Comparison of ENCODE assay signal across 1 cellular context in the genomic region with DNA sequence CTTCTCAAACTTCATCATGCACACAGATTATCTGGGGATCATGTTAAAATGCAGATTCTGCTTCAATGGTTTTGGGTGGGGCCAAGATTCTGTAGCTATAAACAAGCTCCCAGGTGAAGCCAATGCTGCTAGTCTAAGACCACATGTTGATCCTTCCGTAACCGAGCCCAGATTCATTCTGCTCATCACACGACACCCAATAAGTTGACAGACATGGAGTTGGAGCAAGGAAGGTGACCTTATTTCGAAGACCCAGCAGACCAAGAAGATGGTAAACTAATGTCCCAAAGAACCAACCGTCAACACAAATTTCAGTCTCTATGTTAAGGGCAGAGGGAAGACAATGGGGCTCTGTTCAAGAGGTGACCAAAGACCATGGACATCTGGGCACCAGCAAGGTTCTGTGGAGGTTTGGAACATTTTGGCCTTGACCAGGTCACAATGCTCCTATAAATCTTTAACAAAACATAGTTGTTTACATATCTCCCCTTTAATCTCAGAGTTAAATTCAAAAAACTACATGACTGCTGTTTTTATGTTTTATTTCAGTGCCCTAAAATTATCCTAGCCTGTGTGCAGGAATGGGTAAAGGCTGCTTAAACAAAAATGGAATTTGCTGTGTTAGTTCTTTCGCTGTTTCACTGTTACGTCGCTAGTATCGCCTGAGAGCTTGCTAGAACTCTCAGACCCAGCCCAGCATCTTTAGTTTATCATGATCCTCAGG.
TF ChIP-seq lines count a peak whose summit lies in the region.

No MANE protein-coding gene starts in this region.

TF ChIP-seq in HepG2, 621 proteins besides CTCF, POLR2A, EP300 and RAD21 (continued from another document and continues in another):
- TF ChIP-seq ZSCAN5A (CRISPR knock-in tag; IDR thresholded peaks at IDR 0.05; ENCODE audit: borderline replicate concordance) = peak; percentile 38; the same call in 1 of the 2 replicates
- peak; percentile 68; the same call in 1 of the 2 replicates for TF ChIP-seq MBD4 (IDR thresholded peaks at IDR 0.05; ENCODE audit: borderline replicate concordance, low read length)
- TF ChIP-seq SOX5 (CRISPR knock-in tag; IDR thresholded peaks at IDR 0.05; ENCODE audit: borderline replicate concordance) = peak; percentile 96
- TF ChIP-seq GABPA (IDR thresholded peaks at IDR 0.05; ENCODE audit: low read depth, low read length) = no peak
- peak; percentile 25; the same call in 1 of the 2 replicates for TF ChIP-seq GABPA (CRISPR knock-in tag; IDR thresholded peaks at IDR 0.05; ENCODE audit: low read depth)
- 0 out of 2 replicates have a peak, but pooled peaks have one; percentile 8 for TF ChIP-seq ZNF44 (CRISPR knock-in tag; IDR thresholded peaks at IDR 0.05)
- peak; percentile 75; the same call in 1 of the 2 replicates for TF ChIP-seq CBX5 (CRISPR knock-in tag; IDR thresholded peaks at IDR 0.05; ENCODE audit: borderline replicate concordance)
- peak; percentile 96 for TF ChIP-seq HDAC2 (CRISPR knock-in tag; IDR thresholded peaks at IDR 0.05)
- TF ChIP-seq, protein P1, sequence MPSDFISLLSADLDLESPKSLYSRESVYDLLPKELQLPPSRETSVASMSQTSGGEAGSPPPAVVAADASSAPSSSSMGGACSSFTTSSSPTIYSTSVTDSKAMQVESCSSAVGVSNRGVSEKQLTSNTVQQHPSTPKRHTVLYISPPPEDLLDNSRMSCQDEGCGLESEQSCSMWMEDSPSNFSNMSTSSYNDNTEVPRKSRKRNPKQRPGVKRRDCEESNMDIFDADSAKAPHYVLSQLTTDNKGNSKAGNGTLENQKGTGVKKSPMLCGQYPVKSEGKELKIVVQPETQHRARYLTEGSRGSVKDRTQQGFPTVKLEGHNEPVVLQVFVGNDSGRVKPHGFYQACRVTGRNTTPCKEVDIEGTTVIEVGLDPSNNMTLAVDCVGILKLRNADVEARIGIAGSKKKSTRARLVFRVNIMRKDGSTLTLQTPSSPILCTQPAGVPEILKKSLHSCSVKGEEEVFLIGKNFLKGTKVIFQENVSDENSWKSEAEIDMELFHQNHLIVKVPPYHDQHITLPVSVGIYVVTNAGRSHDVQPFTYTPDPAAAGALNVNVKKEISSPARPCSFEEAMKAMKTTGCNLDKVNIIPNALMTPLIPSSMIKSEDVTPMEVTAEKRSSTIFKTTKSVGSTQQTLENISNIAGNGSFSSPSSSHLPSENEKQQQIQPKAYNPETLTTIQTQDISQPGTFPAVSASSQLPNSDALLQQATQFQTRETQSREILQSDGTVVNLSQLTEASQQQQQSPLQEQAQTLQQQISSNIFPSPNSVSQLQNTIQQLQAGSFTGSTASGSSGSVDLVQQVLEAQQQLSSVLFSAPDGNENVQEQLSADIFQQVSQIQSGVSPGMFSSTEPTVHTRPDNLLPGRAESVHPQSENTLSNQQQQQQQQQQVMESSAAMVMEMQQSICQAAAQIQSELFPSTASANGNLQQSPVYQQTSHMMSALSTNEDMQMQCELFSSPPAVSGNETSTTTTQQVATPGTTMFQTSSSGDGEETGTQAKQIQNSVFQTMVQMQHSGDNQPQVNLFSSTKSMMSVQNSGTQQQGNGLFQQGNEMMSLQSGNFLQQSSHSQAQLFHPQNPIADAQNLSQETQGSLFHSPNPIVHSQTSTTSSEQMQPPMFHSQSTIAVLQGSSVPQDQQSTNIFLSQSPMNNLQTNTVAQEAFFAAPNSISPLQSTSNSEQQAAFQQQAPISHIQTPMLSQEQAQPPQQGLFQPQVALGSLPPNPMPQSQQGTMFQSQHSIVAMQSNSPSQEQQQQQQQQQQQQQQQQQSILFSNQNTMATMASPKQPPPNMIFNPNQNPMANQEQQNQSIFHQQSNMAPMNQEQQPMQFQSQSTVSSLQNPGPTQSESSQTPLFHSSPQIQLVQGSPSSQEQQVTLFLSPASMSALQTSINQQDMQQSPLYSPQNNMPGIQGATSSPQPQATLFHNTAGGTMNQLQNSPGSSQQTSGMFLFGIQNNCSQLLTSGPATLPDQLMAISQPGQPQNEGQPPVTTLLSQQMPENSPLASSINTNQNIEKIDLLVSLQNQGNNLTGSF (CRISPR knock-in tag; IDR thresholded peaks at IDR 0.05) = peak; percentile 80; the same call in 1 of the 2 replicates
- TF ChIP-seq ZSCAN20 (CRISPR knock-in tag; IDR thresholded peaks at IDR 0.05; ENCODE audit: borderline replicate concordance) = no peak
- peak; percentile 85 for TF ChIP-seq MIER2 (CRISPR knock-in tag; IDR thresholded peaks at IDR 0.05)
- peak; percentile 93 for TF ChIP-seq ZNF503 (CRISPR knock-in tag; IDR thresholded peaks at IDR 0.05)
- TF ChIP-seq NCOR1 (IDR thresholded peaks at IDR 0.05; ENCODE audit: borderline replicate concordance, low read length) = peak; percentile 94; the same call in 1 of the 2 replicates
- peak; percentile 54; the same call in 1 of the 2 replicates for TF ChIP-seq SAFB2 (CRISPR knock-in tag; IDR thresholded peaks at IDR 0.05; ENCODE audit: borderline replicate concordance, low read depth)
- TF ChIP-seq ZNF780A (CRISPR knock-in tag; IDR thresholded peaks at IDR 0.05) = no peak
- peak; percentile 68 for TF ChIP-seq SAP130 (CRISPR knock-in tag; IDR thresholded peaks at IDR 0.05; ENCODE audit: low read depth)
- TF ChIP-seq KMT2B (CRISPR knock-in tag; IDR thresholded peaks at IDR 0.05) = peak; percentile 55; the same call in 1 of the 2 replicates
- no peak for TF ChIP-seq ZNF737 (CRISPR knock-in tag; IDR thresholded peaks at IDR 0.05; ENCODE audit: borderline replicate concordance)
- peak; percentile 76 for TF ChIP-seq TFDP1 (CRISPR knock-in tag; IDR thresholded peaks at IDR 0.05; ENCODE audit: borderline replicate concordance)
- TF ChIP-seq ZBTB49 (CRISPR knock-in tag; IDR thresholded peaks at IDR 0.05; ENCODE audit: borderline replicate concordance) = peak; percentile 31; the same call in 1 of the 2 replicates
- TF ChIP-seq ZMYM4 (CRISPR knock-in tag; IDR thresholded peaks at IDR 0.05) = peak; percentile 99
- TF ChIP-seq MIXL1 (CRISPR knock-in tag; IDR thresholded peaks at IDR 0.05) = peak; percentile 83
- TF ChIP-seq ARID3A (IDR thresholded peaks at IDR 0.05; ENCODE audit: low read depth, low read length) = peak; percentile 87
- no peak for TF ChIP-seq ZNF496 (CRISPR knock-in tag; IDR thresholded peaks at IDR 0.05; ENCODE audit: insufficient replicate concordance)
- no peak; the same call in none of the 2 replicates for TF ChIP-seq SALL2 (CRISPR knock-in tag; IDR thresholded peaks at IDR 0.05)
- TF ChIP-seq, protein P2, sequence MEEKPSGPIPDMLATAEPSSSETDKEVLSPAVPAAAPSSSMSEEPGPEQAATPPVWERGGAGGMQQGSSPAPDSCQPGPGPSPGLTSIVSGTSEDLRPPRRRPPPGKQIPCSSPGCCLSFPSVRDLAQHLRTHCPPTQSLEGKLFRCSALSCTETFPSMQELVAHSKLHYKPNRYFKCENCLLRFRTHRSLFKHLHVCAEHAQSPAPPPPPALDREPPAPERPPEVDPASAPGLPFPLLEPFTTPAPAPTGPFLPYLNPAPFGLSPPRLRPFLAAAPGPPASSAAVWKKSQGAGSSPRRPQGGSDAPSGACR (CRISPR knock-in tag; IDR thresholded peaks at IDR 0.05) = peak; percentile 89
- TF ChIP-seq TOPORS (CRISPR knock-in tag; IDR thresholded peaks at IDR 0.05) = peak; percentile 16; the same call in 1 of the 2 replicates
- TF ChIP-seq ISL2 (CRISPR knock-in tag; IDR thresholded peaks at IDR 0.05) = peak; percentile 98
- TF ChIP-seq RARA (CRISPR knock-in tag; IDR thresholded peaks at IDR 0.05) = peak; percentile 98
- TF ChIP-seq SNAPC2 (CRISPR knock-in tag; IDR thresholded peaks at IDR 0.05) = peak; percentile 37
- TF ChIP-seq SIX4 (CRISPR knock-in tag; IDR thresholded peaks at IDR 0.05) = peak; percentile 48; the same call in 1 of the 2 replicates
- TF ChIP-seq, protein P3, sequence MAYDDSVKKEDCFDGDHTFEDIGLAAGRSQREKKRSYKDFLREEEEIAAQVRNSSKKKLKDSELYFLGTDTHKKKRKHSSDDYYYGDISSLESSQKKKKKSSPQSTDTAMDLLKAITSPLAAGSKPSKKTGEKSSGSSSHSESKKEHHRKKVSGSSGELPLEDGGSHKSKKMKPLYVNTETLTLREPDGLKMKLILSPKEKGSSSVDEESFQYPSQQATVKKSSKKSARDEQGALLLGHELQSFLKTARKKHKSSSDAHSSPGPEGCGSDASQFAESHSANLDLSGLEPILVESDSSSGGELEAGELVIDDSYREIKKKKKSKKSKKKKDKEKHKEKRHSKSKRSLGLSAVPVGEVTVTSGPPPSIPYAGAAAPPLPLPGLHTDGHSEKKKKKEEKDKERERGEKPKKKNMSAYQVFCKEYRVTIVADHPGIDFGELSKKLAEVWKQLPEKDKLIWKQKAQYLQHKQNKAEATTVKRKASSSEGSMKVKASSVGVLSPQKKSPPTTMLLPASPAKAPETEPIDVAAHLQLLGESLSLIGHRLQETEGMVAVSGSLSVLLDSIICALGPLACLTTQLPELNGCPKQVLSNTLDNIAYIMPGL (CRISPR knock-in tag; IDR thresholded peaks at IDR 0.05; ENCODE audit: borderline replicate concordance in 1 of 2, low read depth in 1 of 2) = peak in 1 of 2 experiments; percentile 50; a peak in 2 of 4 replicates
- TF ChIP-seq, protein P4, sequence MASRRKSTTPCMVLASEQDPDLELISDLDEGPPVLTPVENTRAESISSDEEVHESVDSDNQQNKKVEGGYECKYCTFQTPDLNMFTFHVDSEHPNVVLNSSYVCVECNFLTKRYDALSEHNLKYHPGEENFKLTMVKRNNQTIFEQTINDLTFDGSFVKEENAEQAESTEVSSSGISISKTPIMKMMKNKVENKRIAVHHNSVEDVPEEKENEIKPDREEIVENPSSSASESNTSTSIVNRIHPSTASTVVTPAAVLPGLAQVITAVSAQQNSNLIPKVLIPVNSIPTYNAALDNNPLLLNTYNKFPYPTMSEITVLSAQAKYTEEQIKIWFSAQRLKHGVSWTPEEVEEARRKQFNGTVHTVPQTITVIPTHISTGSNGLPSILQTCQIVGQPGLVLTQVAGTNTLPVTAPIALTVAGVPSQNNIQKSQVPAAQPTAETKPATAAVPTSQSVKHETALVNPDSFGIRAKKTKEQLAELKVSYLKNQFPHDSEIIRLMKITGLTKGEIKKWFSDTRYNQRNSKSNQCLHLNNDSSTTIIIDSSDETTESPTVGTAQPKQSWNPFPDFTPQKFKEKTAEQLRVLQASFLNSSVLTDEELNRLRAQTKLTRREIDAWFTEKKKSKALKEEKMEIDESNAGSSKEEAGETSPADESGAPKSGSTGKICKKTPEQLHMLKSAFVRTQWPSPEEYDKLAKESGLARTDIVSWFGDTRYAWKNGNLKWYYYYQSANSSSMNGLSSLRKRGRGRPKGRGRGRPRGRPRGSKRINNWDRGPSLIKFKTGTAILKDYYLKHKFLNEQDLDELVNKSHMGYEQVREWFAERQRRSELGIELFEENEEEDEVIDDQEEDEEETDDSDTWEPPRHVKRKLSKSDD (CRISPR knock-in tag; IDR thresholded peaks at IDR 0.05; ENCODE audit: low read depth) = peak; percentile 8
- TF ChIP-seq GATAD2A (CRISPR knock-in tag; IDR thresholded peaks at IDR 0.05) = peak; percentile 96
- TF ChIP-seq EEA1 (CRISPR knock-in tag; IDR thresholded peaks at IDR 0.05; ENCODE audit: borderline replicate concordance) = no peak
